8 cellular contexts compared by ENCODE assay signal in the genomic region with DNA sequence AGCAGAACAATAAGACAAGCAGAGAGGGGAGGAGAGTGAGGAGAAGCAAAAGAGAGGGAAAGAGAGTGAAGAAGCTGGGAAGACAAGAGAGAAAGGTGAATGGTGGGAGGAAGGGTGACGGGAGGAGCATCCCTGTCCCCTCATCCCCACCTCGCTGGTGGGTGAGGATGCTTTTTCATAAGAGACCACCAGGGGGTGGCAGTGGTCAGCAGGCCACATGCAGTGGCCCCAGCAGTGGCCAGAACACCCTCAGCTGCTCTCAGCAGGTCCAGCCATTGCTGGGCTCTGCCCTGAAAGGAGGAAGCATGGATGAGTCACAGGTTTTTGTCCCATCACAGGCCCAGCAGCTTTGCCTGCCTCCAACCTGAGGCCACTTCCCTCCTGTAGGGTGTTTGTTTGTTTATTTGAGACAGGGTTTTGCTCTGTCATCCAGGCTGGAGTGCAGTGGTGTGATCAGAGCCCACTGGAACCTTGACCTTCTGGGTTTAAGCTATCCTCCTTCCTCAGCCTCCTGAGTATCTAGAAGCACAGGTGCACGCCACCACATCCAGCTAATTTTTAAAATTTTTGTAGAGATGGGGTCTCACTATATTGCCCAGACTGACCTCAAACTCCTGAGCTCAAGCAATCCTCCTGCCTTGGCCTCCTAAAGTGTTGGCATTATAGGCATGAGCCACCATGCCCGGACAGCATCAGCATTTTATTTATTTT. TPM values are rescaled to one million over a fixed set of nuclear protein-coding genes. Genes with fewer than 3 reads are reported as not detected.
A peak's percentile ranks its signal among the peaks of the same experiment; 100 is the strongest.
DNase-seq lines count a peak whose midpoint lies in the region; ATAC-seq, FAIRE-seq and TF ChIP-seq lines count a peak whose summit lies in the region.

No MANE protein-coding gene starts in this region.

- H3K79me2 ChIP-seq in GM12878 (ENCODE audit: control insufficient read depth, insufficient read depth, low read length), result no peaks in the 10 kb centered on the region
- no peaks in the 10 kb centered on the region for H3K79me2 ChIP-seq in smooth muscle cell (ENCODE audit: low read depth)

- H3F3A ChIP-seq in smooth muscle cell (ENCODE audit: low read depth), result no peaks in the 10 kb centered on the region

- no peak for TF ChIP-seq EP300 in GM12878 (IDR thresholded peaks at IDR 0.05; ENCODE audit: borderline replicate concordance in 1 of 2, control insufficient read depth in 1 of 2, low read depth in 2 of 2, low read length in 2 of 2)

- H3K36me3 ChIP-seq in GM12878 (ENCODE audit: control insufficient read depth in 2 of 2, insufficient read depth in 2 of 2, low read length in 1 of 2), result peaks cover 0 to 5% of the 10 kb centered on the region in 2 experiments; a peak in 3 of 4 replicates
- no peaks in the 10 kb centered on the region for H3K36me3 ChIP-seq in smooth muscle cell (ENCODE audit: low read depth)

- DNase-seq in EH (ENCODE audit: low read depth), result peak; percentile 90
- DNase-seq in HUDEP-2 (lab: John Stamatoyannopoulos, UW; ENCODE audit: unreplicated experiment in 76 of 76), result peak in 71 of 76 experiments; percentile 33 to 90 (median 71)
- peak; percentile 73 for DNase-seq in SK-MEL-5 (ENCODE audit: low read depth, low spot score)
- no peak for DNase-seq in GM12878 (ENCODE audit: low read depth, low spot score)
- peak in 30 of 51 donors; percentile 13 to 79 (median 38) for DNase-seq in hypothalamus (lab: John Stamatoyannopoulos, UW)
- DNase-seq in smooth muscle cell (lab: John Stamatoyannopoulos, UW; ENCODE audit: unreplicated experiment), result no peak

- H3K4me2 ChIP-seq in GM12878 (ENCODE audit: control insufficient read depth, insufficient read depth) (no peak overlapping the region), smooth muscle cell (no peak overlapping the region)

- H4K20me1 ChIP-seq in GM12878 (ENCODE audit: control insufficient read depth, insufficient read depth), result no peaks in the 10 kb centered on the region
- no peaks in the 10 kb centered on the region for H4K20me1 ChIP-seq in smooth muscle cell (ENCODE audit: low read depth)

- peak; percentile 68 to 75 (median 72) for TF ChIP-seq CTCF in GM12878 (IDR thresholded peaks at IDR 0.05 in 2 of 3, conservative IDR thresholded peaks at IDR 0.05 in 1 of 3; ENCODE audit: control insufficient read depth in 2 of 3, extremely low read depth in 1 of 3, insufficient read depth in 1 of 3, low read depth in 3 of 3, low read length in 3 of 3)
- TF ChIP-seq CTCF in smooth muscle cell (IDR thresholded peaks at IDR 0.05; ENCODE audit: borderline replicate concordance, insufficient read depth, poor library complexity, severe bottlenecking), result peak; percentile 71

- POLR2A ChIA-PET in GM12878 (lab: Charles Lee), result interaction anchor here (0.6 to 0.9 kb wide), 3 partner anchors 12 to 134 kb away, joined by 3 to 4 read pairs (median 3); no protein-coding TSS in a partner anchor

- H3K9ac ChIP-seq in GM12878 (ENCODE audit: control insufficient read depth, insufficient read depth, low read length) (no peak overlapping the region), smooth muscle cell (ENCODE audit: low read depth) (no peak overlapping the region)

- SMC1A ChIA-PET in GM12878 (lab: Charles Lee; ENCODE audit: uncharacterized antibody, unreplicated experiment), result interaction anchor here (0.7 to 6.3 kb wide), 8 partner anchors 9 to 180 kb away, joined by 3 to 41 read pairs (median 6); no protein-coding TSS in a partner anchor

- TF ChIP-seq POLR2A in GM12878 (IDR thresholded peaks at IDR 0.05; ENCODE audit: low read depth, low read length), result no peak

- no peaks in the 10 kb centered on the region; the same call in 2 of the 3 replicates for H3K9me3 ChIP-seq in GM12878 (replicated peaks; ENCODE audit: control insufficient read depth, insufficient read depth, low read length)
- H3K9me3 ChIP-seq in smooth muscle cell (replicated peaks; ENCODE audit: low read depth), result no peaks in the 10 kb centered on the region

- CTCF ChIA-PET in GM12878 (lab: Yijun Ruan, JAX), result interaction anchor here (0.7 to 6.4 kb wide), 19 partner anchors 9 to 264 kb away, joined by 3 to 76 read pairs (median 6); a partner anchor contains a TSS

- H3K4me1 ChIP-seq in GM12878 (ENCODE audit: control insufficient read depth, insufficient read depth, low read length) (no peaks in the 10 kb centered on the region), smooth muscle cell (ENCODE audit: low read depth) (no peaks in the 10 kb centered on the region)

- peak; percentile 88 for TF ChIP-seq RAD21 in GM12878 (IDR thresholded peaks at IDR 0.05; ENCODE audit: insufficient read depth, low read depth, low read length)

- in situ Hi-C loops in SK-MEL-5 (cut with HindIII; ENCODE audit: low pct_unique_long_range_greater_than_20kb, low sequenced_read_pairs) (no loop called here), GM12878 (cut with MboI) (loop anchor here (10.0 kb wide), 2 partner anchors 145 to 175 kb away; a partner anchor contains a TSS)

- H3K4me3 ChIP-seq in GM12878 (no peak overlapping the region), smooth muscle cell (no peak overlapping the region)

- FAIRE-seq in GM12878 (lab: Jason Lieb, UNC), result peak; percentile 61

- H3K27ac ChIP-seq in GM12878 (ENCODE audit: control insufficient read depth, insufficient read depth), result no peak overlapping the region
- H3K27ac ChIP-seq in smooth muscle cell (ENCODE audit: low read depth), result no peak overlapping the region

- RAD21 ChIA-PET in GM12878 (lab: Charles Lee; ENCODE audit: unreplicated experiment), result interaction anchor here (0.9 to 5.0 kb wide), 6 partner anchors 11 to 181 kb away, joined by 3 to 46 read pairs (median 12); no protein-coding TSS in a partner anchor

- peak; percentile 90 for ATAC-seq in GM12878
- no peak for ATAC-seq in GM21447 (IDR thresholded peaks at IDR 0.05; ENCODE audit: unreplicated experiment)
- no peak for ATAC-seq in GM21515 (IDR thresholded peaks at IDR 0.05; ENCODE audit: unreplicated experiment)

- BruUV-seq in GM12878 (replicated peaks; lab: Mats Ljungman, UMichigan), result no TSS peak

- H3K27me3 ChIP-seq in GM12878 (replicated peaks in 1 of 2; ENCODE audit: control insufficient read depth in 2 of 2, insufficient read depth in 2 of 2, low read length in 1 of 2) (no peaks in the 10 kb centered on the region), smooth muscle cell (ENCODE audit: low read depth) (no peaks in the 10 kb centered on the region)

- intact Hi-C loops in GM12878 (cut with micrococcal nuclease; ENCODE audit: unreplicated experiment), result loop anchor here (1.0 kb wide), 2 partner anchors 143 to 179 kb away; no protein-coding TSS in a partner anchor

- H2AFZ ChIP-seq in GM12878 (ENCODE audit: control insufficient read depth, low read depth, low read length) (no peak overlapping the region), smooth muscle cell (ENCODE audit: low read depth) (no peak overlapping the region)

- WGBS in GM12878 (ENCODE audit: insufficient coverage, insufficient replicate concordance, low lambda C conversion rate, missing lambda C conversion rate), result 70% methylated on average over 4 of the region's 4 CpGs
- 69% methylated on average over 4 of the region's 4 CpGs for WGBS in smooth muscle cell (ENCODE audit: low lambda C conversion rate)

TF ChIP-seq in GM12878, 131 proteins besides CTCF, POLR2A, EP300 and RAD21 (continues in another document):
- peak; percentile 10; the same call in 1 of the 2 replicates for TF ChIP-seq RUNX3 (IDR thresholded peaks at IDR 0.05; ENCODE audit: low read length)

RNA-seq across cellular contexts. Expression of a gene that starts 23.9 kb away (rescaled TPM):
- total RNA-seq in SK-MEL-5 (2014; rRNA removed; shearing (Covaris generic)), result 0.08 TPM in 1 of 2 replicates, not detected in the other
- not detected in 2 replicates for polyA plus RNA-seq in SK-MEL-5 (2015; cell fraction: cytosol; rRNA removed)
- polyA plus RNA-seq in SK-MEL-5 (2015; cell fraction: nucleus; rRNA removed), result not detected in 2 replicates
- total RNA-seq in GM12878 (2013; cell fraction: nucleolus; rRNA removed), result 239 and 253 TPM in 2 replicates
- total RNA-seq in GM12878 (2014; rRNA removed), result 52.9 and 55.5 TPM in 2 replicates
- 35.4 and 36.0 TPM in 2 replicates for total RNA-seq in GM12878 (2014; rRNA removed; fragmentation: Illumina TruSeq; extraction: Trizol)
- 63.6 and 70.4 TPM in 2 replicates for total RNA-seq in GM12878 (2021)
- polyA plus RNA-seq in GM12878 (2011; ENCODE audit: low read depth), result 5.6 TPM
- polyA plus RNA-seq in GM12878 (2011; rRNA removed), result 21.7 and 36.4 TPM in 2 replicates
- 43.5 and 65.5 TPM in 2 replicates for polyA plus RNA-seq in GM12878 (2011; cell fraction: cytosol; rRNA removed)
- polyA plus RNA-seq in GM12878 (2011; cell fraction: nucleus; rRNA removed), result 214 and 250 TPM in 2 replicates
- 12.4 and 20.6 TPM in 2 replicates for polyA plus RNA-seq in GM12878 (2012)
- 21.8 and 30.3 TPM in 2 replicates for polyA plus RNA-seq in GM12878 (2014; fragmentation: Illumina TruSeq; extraction: Trizol)
- 10 to 100 TPM in 1 of 2 experiments, 1 to 10 TPM in 1; 5.2 to 11.3 TPM for polyA plus RNA-seq in GM12878 (2014; fragmentation: Nextera tagmentation; extraction: Ambion mirVana)
- polyA plus RNA-seq in GM12878 (2014; rRNA removed), result 83.2 and 88.1 TPM in 2 replicates
- 10 to 100 TPM; 23.1 to 25.3 TPM for polyA plus RNA-seq in GM12878 (2016; fragmentation: Nextera tagmentation; extraction: Ambion mirVana)
- polyA minus RNA-seq in GM12878 (2011; rRNA and poly(A)+ RNA removed), result 59.2 and 96.7 TPM in 2 replicates
- polyA minus RNA-seq in GM12878 (2011; cell fraction: cytosol; rRNA and poly(A)+ RNA removed), result 22.3 and 22.6 TPM in 2 replicates
- polyA minus RNA-seq in GM12878 (2011; cell fraction: nucleus; rRNA and poly(A)+ RNA removed), result 63.6 and 102 TPM in 2 replicates
- not detected in 2 replicates for total RNA-seq in smooth muscle cell
- not detected in 2 replicates for polyA plus RNA-seq in smooth muscle cell

RNA-seq across cellular contexts. Expression of a gene that starts 43.4 kb away (rescaled TPM):
- 214 and 222 TPM in 2 replicates for total RNA-seq in SK-MEL-5 (2014; rRNA removed; shearing (Covaris generic))
- polyA plus RNA-seq in SK-MEL-5 (2015; cell fraction: cytosol; rRNA removed), result 170 and 173 TPM in 2 replicates
- 241 and 246 TPM in 2 replicates for polyA plus RNA-seq in SK-MEL-5 (2015; cell fraction: nucleus; rRNA removed)
- total RNA-seq in GM12878 (2013; cell fraction: nucleolus; rRNA removed), result 205 and 215 TPM in 2 replicates
- 104 and 114 TPM in 2 replicates for total RNA-seq in GM12878 (2014; rRNA removed)
- total RNA-seq in GM12878 (2014; rRNA removed; fragmentation: Illumina TruSeq; extraction: Trizol), result 64.5 and 65.2 TPM in 2 replicates
- 103 and 105 TPM in 2 replicates for total RNA-seq in GM12878 (2021)
- 54.0 TPM for polyA plus RNA-seq in GM12878 (2011; ENCODE audit: low read depth)
- polyA plus RNA-seq in GM12878 (2011; rRNA removed), result 73.1 and 86.9 TPM in 2 replicates
- 99.4 and 108 TPM in 2 replicates for polyA plus RNA-seq in GM12878 (2011; cell fraction: cytosol; rRNA removed)
- polyA plus RNA-seq in GM12878 (2011; cell fraction: nucleus; rRNA removed), result 265 TPM in 2 replicates
- 97.3 and 97.7 TPM in 2 replicates for polyA plus RNA-seq in GM12878 (2012)
- polyA plus RNA-seq in GM12878 (2014; fragmentation: Illumina TruSeq; extraction: Trizol), result 48.5 and 75.3 TPM in 2 replicates
- 10 to 100 TPM in 1 of 2 experiments, 1 to 10 TPM in 1; 7.2 to 17.3 TPM for polyA plus RNA-seq in GM12878 (2014; fragmentation: Nextera tagmentation; extraction: Ambion mirVana)
- 80.2 and 83.5 TPM in 2 replicates for polyA plus RNA-seq in GM12878 (2014; rRNA removed)
- polyA plus RNA-seq in GM12878 (2016; fragmentation: Nextera tagmentation; extraction: Ambion mirVana), result 100 to 1,000 TPM; 108 to 128 TPM
- polyA minus RNA-seq in GM12878 (2011; rRNA and poly(A)+ RNA removed), result 140 and 177 TPM in 2 replicates
- polyA minus RNA-seq in GM12878 (2011; cell fraction: cytosol; rRNA and poly(A)+ RNA removed), result 49.4 and 55.5 TPM in 2 replicates
- 129 and 149 TPM in 2 replicates for polyA minus RNA-seq in GM12878 (2011; cell fraction: nucleus; rRNA and poly(A)+ RNA removed)
- total RNA-seq in smooth muscle cell, result 200 and 225 TPM in 2 replicates
- polyA plus RNA-seq in smooth muscle cell, result 441 and 517 TPM in 2 replicates

Comparison
In these comparisons a context has a peak if more than half of its experiments do, and no peak if none do; other contexts are left out.
1. DNase-seq: peak in EH (single experiment), HUDEP-2 (71 of 76), SK-MEL-5 (single experiment) and hypothalamus (30 of 51); none in GM12878 (single experiment) and smooth muscle cell (single experiment).
2. RNA of a gene that starts 23.9 kb away (total RNA-seq): 35.4 to 253 TPM in GM12878; 0.08 TPM in SK-MEL-5 and not detected in smooth muscle cell; every median in the first group is over 10 times any median in the second.